In the genomic region with DNA sequence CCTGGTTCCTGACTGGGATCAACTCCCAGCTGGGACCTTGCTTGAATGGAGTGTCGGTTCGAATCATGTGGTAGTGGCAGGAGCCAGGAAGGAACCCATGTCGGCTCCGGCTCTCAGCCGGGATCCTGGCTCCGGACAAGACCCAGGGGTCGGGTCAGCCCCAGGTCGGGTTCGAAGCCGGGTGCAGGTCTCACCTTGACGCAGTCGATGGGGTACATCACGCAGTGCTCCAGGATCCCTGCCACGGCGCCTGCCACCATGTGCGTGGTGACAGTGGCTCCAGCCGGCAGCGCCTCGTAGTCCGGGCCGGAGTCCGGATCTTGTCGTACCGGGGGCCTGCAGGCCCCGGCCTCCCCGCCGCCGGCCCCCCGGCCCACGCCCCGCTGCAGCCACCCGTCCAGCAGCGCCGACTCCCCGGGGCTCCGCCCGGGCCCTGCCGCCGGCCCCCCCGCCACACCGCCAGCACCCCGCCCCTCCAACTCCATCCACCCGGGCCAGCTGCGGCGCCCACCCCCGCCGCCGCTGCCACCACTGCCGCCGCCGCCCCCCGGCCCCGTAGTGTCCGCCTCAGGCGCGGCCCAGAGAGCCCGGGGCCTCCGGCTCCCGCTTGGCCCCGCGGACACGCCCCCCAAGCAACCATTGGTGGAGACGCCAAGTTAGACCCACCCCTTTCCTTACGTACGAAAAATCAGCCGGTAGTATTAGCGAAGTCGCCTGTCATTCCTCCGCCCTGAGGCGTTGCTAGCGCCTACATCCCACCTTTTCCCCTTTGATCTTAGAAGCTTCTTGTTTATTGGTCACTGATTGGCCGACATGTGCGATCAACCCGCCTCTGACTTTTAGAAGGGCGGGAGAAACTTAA, we compare ENCODE assay signal across 8 cellular contexts. TPM values are rescaled to one million over a fixed set of nuclear protein-coding genes. Genes with fewer than 3 reads are reported as not detected.
A peak's percentile ranks its signal among the peaks of the same experiment; 100 is the strongest.
DNase-seq lines count a peak whose midpoint lies in the region; ATAC-seq and TF ChIP-seq lines count a peak whose summit lies in the region.

A gene with protein sequence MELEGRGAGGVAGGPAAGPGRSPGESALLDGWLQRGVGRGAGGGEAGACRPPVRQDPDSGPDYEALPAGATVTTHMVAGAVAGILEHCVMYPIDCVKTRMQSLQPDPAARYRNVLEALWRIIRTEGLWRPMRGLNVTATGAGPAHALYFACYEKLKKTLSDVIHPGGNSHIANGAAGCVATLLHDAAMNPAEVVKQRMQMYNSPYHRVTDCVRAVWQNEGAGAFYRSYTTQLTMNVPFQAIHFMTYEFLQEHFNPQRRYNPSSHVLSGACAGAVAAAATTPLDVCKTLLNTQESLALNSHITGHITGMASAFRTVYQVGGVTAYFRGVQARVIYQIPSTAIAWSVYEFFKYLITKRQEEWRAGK (minus strand): TSS at position 589 of the 862 bp plus-strand sequence. CDS start 104 bp downstream, at position 485.

- DNase-seq in AG09309 (ENCODE audit: low read depth): peak; percentile 100
- DNase-seq in HT1080 (ENCODE audit: low read depth): peak; percentile 100
- peak; percentile 97 for DNase-seq in NT2/D1 (ENCODE audit: low read depth, low spot score)
- DNase-seq in activated T-cell treated with anti-CD3 and anti-CD28 coated beads for 1 hour (ENCODE audit: low read depth): peak; percentile 86
- peak; percentile 88 for DNase-seq in epidermal melanocyte (ENCODE audit: insufficient read length, low spot score)
- DNase-seq in midbrain (lab: John Stamatoyannopoulos, UW): peak; percentile 99
- DNase-seq in stimulated activated CD8-positive, alpha-beta memory T cell treated with anti-CD3 and anti-CD28 coated beads, Interleukin-2, amount 100 ng/mL, for 1 hour (ENCODE audit: low read depth in 2 of 2): peak; percentile 80 to 88

- peak within 1 kb of the TSS; percentile 97 for H3K4me3 ChIP-seq in AG09309 (ENCODE audit: control insufficient read depth, low read depth, low read length)
- H3K4me3 ChIP-seq in NT2/D1 (ENCODE audit: insufficient read length, low read depth): peak within 1 kb of the TSS; percentile 89

- no peaks in the 10 kb centered on the region for H3K36me3 ChIP-seq in NT2/D1 (ENCODE audit: insufficient read depth, insufficient read length, low read length)

- H3K9ac ChIP-seq in NT2/D1 (ENCODE audit: insufficient read length, low read depth): peak within 1 kb of the TSS; percentile 88

- H3K4me1 ChIP-seq in NT2/D1 (ENCODE audit: insufficient read depth, insufficient read length): no peaks in the 10 kb centered on the region

- no peaks in the 10 kb centered on the region for H3K27me3 ChIP-seq in NT2/D1 (ENCODE audit: insufficient read depth, insufficient read length)

- ATAC-seq in GM19372 (IDR thresholded peaks at IDR 0.05; ENCODE audit: low read depth, unreplicated experiment): peak; percentile 0

- H3K9me3 ChIP-seq in NT2/D1 (ENCODE audit: insufficient read depth, low read length): no peaks in the 10 kb centered on the region

- TF ChIP-seq CTCF in AG09309 (IDR thresholded peaks at IDR 0.05; ENCODE audit: control insufficient read depth, insufficient read depth, low read depth, low read length, missing control alignments): no peak

RNA-seq across cellular contexts. Expression of the gene that starts here (rescaled TPM):
- total RNA-seq in HT1080 (2014; rRNA removed; shearing (Covaris generic)): 15.0 and 19.2 TPM in 2 replicates
- 12.1 and 13.1 TPM in 2 replicates for polyA plus RNA-seq in HT1080 (2015; cell fraction: cytosol; rRNA removed)
- polyA plus RNA-seq in HT1080 (2015; cell fraction: nucleus; rRNA removed): 69.0 and 72.8 TPM in 2 replicates

Comparison
In these comparisons a context has a peak if more than half of its experiments do, and no peak if none do; other contexts are left out.
1. Peak in every context shown above with its lines: DNase-seq, ATAC-seq and H3K4me3 ChIP-seq.